In genomic region chr5:52725781-52726180, GRCh38 we compare ENCODE assay signal across 10 cellular contexts.
DNase-seq lines count a peak whose midpoint lies in the region; ATAC-seq and TF ChIP-seq lines count a peak whose summit lies in the region.
"Had no signal": no experiment of that assay in that cellular context is flagged by ENCODE, and none has a peak within 500 bp of the region (broad histone marks: within the 10 kb centered on the region; RNA-seq: fewer than 3 reads in every experiment).

No MANE protein-coding gene starts in this region.

- H3K9me2 ChIP-seq in HCT116 (ENCODE audit: insufficient read depth) = no peaks in the 10 kb centered on the region

- no peak overlapping the region for H3K4ac ChIP-seq in mesendoderm (ENCODE audit: low read depth, low read length)

- no peak overlapping the region for H2AFZ ChIP-seq in HCT116 (ENCODE audit: low read depth, low read length, poor library complexity, severe bottlenecking)

- H3K27me3 Mint-ChIP-seq in Caco-2 (ENCODE audit: insufficient read depth, unreplicated experiment) = peaks cover 2% of the 10 kb centered on the region

- H3K79me1 ChIP-seq in mesendoderm (ENCODE audit: low read length) = no peaks in the 10 kb centered on the region

- H3K4me1 ChIP-seq in HCT116 (ENCODE audit: control insufficient read depth in 1 of 2, insufficient read depth in 2 of 2, low read length in 2 of 2) (no peaks in the 10 kb centered on the region), mesendoderm (ENCODE audit: control insufficient read depth, low read depth, low read length) (no peaks in the 10 kb centered on the region), Caco-2 (peaks cover 3% of the 10 kb centered on the region; the same call in 1 of the 2 replicates)

- H3K36me3 Mint-ChIP-seq in Caco-2 (ENCODE audit: insufficient read depth, unreplicated experiment) = no peaks in the 10 kb centered on the region

- ATAC-seq in GM18498 (IDR thresholded peaks at IDR 0.05; ENCODE audit: unreplicated experiment) = peak; percentile 29
- ATAC-seq in HCT116 = no peak
- no peak for ATAC-seq in GM18861 (IDR thresholded peaks at IDR 0.05; ENCODE audit: unreplicated experiment)

- BruUV-seq in HCT116 (replicated peaks; lab: Mats Ljungman, UMichigan) = no TSS peak
- no TSS peak for BruUV-seq in Caco-2 (replicated peaks; lab: Mats Ljungman, UMichigan)

- H3K27ac Mint-ChIP-seq in Caco-2 (ENCODE audit: unreplicated experiment) = no peak overlapping the region

- no peak overlapping the region for H3K23ac ChIP-seq in mesendoderm (ENCODE audit: low read length)

- no peaks in the 10 kb centered on the region for H3K9me3 ChIP-seq in HCT116 (ENCODE audit: control insufficient read depth in 1 of 2, insufficient read depth in 1 of 2, low read depth in 1 of 2, low read length in 2 of 2)
- H3K9me3 ChIP-seq in Caco-2 = no peaks in the 10 kb centered on the region
- H3K9me3 ChIP-seq: ascending aorta, SJSA1 had no signal

- H4K5ac ChIP-seq in mesendoderm (ENCODE audit: low read length) = no peak overlapping the region

- H2BK120ac ChIP-seq in mesendoderm (ENCODE audit: low read depth, low read length) = no peak overlapping the region

- no peaks in the 10 kb centered on the region for H3K79me2 ChIP-seq in HCT116 (ENCODE audit: insufficient read depth, low read length)
- no peaks in the 10 kb centered on the region for H3K79me2 ChIP-seq in mesendoderm (ENCODE audit: control insufficient read depth, insufficient read depth, low read length)

- H3K9ac ChIP-seq in HCT116 (ENCODE audit: low read length) (no peak overlapping the region), mesendoderm (ENCODE audit: low read length) (no peak overlapping the region)

- H3K36me3 ChIP-seq in HCT116 (ENCODE audit: control insufficient read depth in 1 of 2, insufficient read depth in 2 of 2, low read length in 2 of 2) (no peaks in the 10 kb centered on the region), mesendoderm (ENCODE audit: control insufficient read depth, insufficient read depth, low read length) (no peaks in the 10 kb centered on the region), Caco-2 (ENCODE audit: control insufficient read depth, insufficient read depth, low read length) (no peaks in the 10 kb centered on the region)
- H3K36me3 ChIP-seq: ascending aorta, SJSA1 had no signal

- peaks cover 10% of the 10 kb centered on the region for H3K9me3 Mint-ChIP-seq in Caco-2 (ENCODE audit: unreplicated experiment)

- RAD21 ChIA-PET in HCT116 (lab: Charles Lee; ENCODE audit: low non-redundant PET in 1 of 2, low total read pairs in 2 of 2, uncharacterized antibody in 2 of 2, unreplicated experiment in 2 of 2) = no interaction called here

- POLR2A ChIA-PET in HCT116 (lab: Charles Lee) = no interaction called here
- POLR2A ChIA-PET in Caco-2 (lab: Charles Lee) = no interaction called here

- no peak for DNase-seq in HCT116 (ENCODE audit: low read depth, low spot score)
- peak; percentile 50 for DNase-seq in RPMI7951 (ENCODE audit: low read depth)
- DNase-seq in lung microvascular endothelial cell (ENCODE audit: low read depth in 2 of 2) = peak; percentile 18 to 86
- no peak for DNase-seq in mesendoderm
- no peak for DNase-seq in caudate nucleus (lab: John Stamatoyannopoulos, UW)
- DNase-seq in Caco-2 = no peak

- intact Hi-C loops in HCT116 (cut with micrococcal nuclease) (no loop called here), Caco-2 (cut with micrococcal nuclease; ENCODE audit: unreplicated experiment) (no loop called here)

- no peak overlapping the region for H2BK15ac ChIP-seq in mesendoderm (replicated peaks; ENCODE audit: low read depth)

- TF ChIP-seq POLR2A in HCT116 (IDR thresholded peaks at IDR 0.05; ENCODE audit: borderline replicate concordance, extremely low read depth, insufficient read depth, insufficient read length) = no peak

- no peak overlapping the region for H3K4me2 ChIP-seq in HCT116 (ENCODE audit: low read length)
- no peak overlapping the region for H3K4me2 ChIP-seq in mesendoderm (ENCODE audit: low read length)

- H2BK5ac ChIP-seq in mesendoderm (ENCODE audit: low read length) = no peak overlapping the region

- no peak for TF ChIP-seq RAD21 in HCT116 (IDR thresholded peaks at IDR 0.05; ENCODE audit: low read depth)

- no peak overlapping the region for H3K4me3 Mint-ChIP-seq in Caco-2 (ENCODE audit: unreplicated experiment)

- H3K27me3 ChIP-seq in HCT116 (ENCODE audit: insufficient read depth, low read length) (no peaks in the 10 kb centered on the region), mesendoderm (ENCODE audit: insufficient read depth, low read length, poor library complexity) (no peaks in the 10 kb centered on the region), Caco-2 (replicated peaks; ENCODE audit: control insufficient read depth, insufficient read depth, low read length) (no peaks in the 10 kb centered on the region)
- H3K27me3 ChIP-seq: ascending aorta, SJSA1 had no signal

- no peaks in the 10 kb centered on the region for H4K20me1 ChIP-seq in HCT116 (ENCODE audit: insufficient read depth)

- H3K18ac ChIP-seq in mesendoderm (ENCODE audit: low read length) = no peak overlapping the region

- H3K4me3 ChIP-seq in HCT116 (replicated peaks in 1 of 2; ENCODE audit: low read depth in 1 of 2, low read length in 2 of 2) = no peak overlapping the region
- no peak overlapping the region for H3K4me3 ChIP-seq in mesendoderm (ENCODE audit: low read length)
- H3K4me3 ChIP-seq in Caco-2 (ENCODE audit: low read depth, low read length) = no peak overlapping the region
- H3K4me3 ChIP-seq: ascending aorta, SJSA1 had no signal

- TF ChIP-seq CTCF in HCT116 (IDR thresholded peaks at IDR 0.05 in 2 of 3, conservative IDR thresholded peaks at IDR 0.05 in 1 of 3; ENCODE audit: borderline replicate concordance in 1 of 3, insufficient read depth in 1 of 3, low read depth in 2 of 3, low read length in 2 of 3) = no peak
- no peak for TF ChIP-seq CTCF in Caco-2 (IDR thresholded peaks at IDR 0.05; ENCODE audit: insufficient read depth in 1 of 2, low read depth in 1 of 2, low read length in 1 of 2, severe bottlenecking in 1 of 2, unreplicated experiment in 1 of 2)

- WGBS in mesendoderm (ENCODE audit: extremely low coverage, insufficient coverage, low lambda C conversion rate) = no CpG with 5 or more reads among the region's 3 CpGs

- H2AK5ac ChIP-seq in mesendoderm (ENCODE audit: low read length) = no peak overlapping the region

- CTCF ChIA-PET in HCT116 (lab: Charles Lee) (no interaction called here), Caco-2 (lab: Charles Lee) (interaction anchor here (0.5 to 1.2 kb wide), 2 partner anchors 190 to 806 kb away, joined by 3 read pairs; no protein-coding TSS in a partner anchor)

- H3K27ac ChIP-seq in HCT116 (ENCODE audit: low read depth, low read length) = no peak overlapping the region
- H3K27ac ChIP-seq in mesendoderm (ENCODE audit: low read depth, low read length) = no peak overlapping the region
- H3K27ac ChIP-seq in caudate nucleus (ENCODE audit: low read depth, low read length) = no peak overlapping the region
- H3K27ac ChIP-seq: ascending aorta, SJSA1 had no signal

- no peak overlapping the region for H4K8ac ChIP-seq in mesendoderm (ENCODE audit: low read depth, low read length)

- H3K4me1 Mint-ChIP-seq in Caco-2 (ENCODE audit: low read depth, unreplicated experiment) = no peaks in the 10 kb centered on the region

- H3K56ac ChIP-seq in mesendoderm (ENCODE audit: low read length) = no peak overlapping the region

TF ChIP-seq in HCT116, 20 proteins besides CTCF, POLR2A, EP300 and RAD21:
- TF ChIP-seq YY1 (IDR thresholded peaks at IDR 0.05; ENCODE audit: extremely low read depth, insufficient replicate concordance, low read depth, low read length) (no peak), CBX3 (IDR thresholded peaks at IDR 0.05; ENCODE audit: low read depth) (no peak), JUND (IDR thresholded peaks at IDR 0.05) (no peak), TCF7L2 (IDR thresholded peaks at IDR 0.05; ENCODE audit: borderline replicate concordance, extremely low read depth, insufficient read depth, insufficient read length) (peak; percentile 8)

Comparison
In these comparisons a context has a peak if more than half of its experiments do, and no peak if none do; other contexts are left out.
1. DNase-seq: peak in RPMI7951 (single experiment) and lung microvascular endothelial cell (2 of 2); none in HCT116 (single experiment), mesendoderm (single experiment), caudate nucleus (0 of 61) and Caco-2 (0 of 2).